Comparison of ENCODE assay signal across 11 cellular contexts in the genomic region with DNA sequence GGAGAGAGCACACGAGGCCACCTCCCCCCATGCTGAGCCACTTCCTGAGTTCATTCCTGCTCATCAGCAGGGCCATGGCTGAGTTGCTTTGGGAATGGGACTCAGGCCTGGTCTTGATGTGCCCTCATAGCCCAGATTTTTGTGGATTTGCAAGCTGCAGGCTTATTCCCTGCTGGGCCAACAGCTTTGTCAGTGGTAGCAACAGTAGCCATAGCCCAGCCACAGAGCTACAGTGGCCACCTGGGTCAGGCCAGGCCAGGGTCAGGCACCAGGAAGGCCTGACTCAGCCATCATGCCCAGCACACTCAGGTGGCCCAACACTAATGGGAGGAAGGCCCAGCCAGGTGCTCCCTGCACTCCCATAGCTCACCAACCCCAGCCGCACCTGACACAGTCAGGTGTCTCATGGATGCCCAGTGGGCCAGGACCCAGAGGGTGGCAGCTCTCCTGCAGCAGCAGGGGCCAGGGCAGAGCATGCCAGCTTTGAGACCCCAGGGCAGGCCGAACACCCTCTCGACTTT. TPM values are rescaled to one million over a fixed set of nuclear protein-coding genes. Genes with fewer than 3 reads are reported as not detected.
A peak's percentile ranks its signal among the peaks of the same experiment; 100 is the strongest.
DNase-seq lines count a peak whose midpoint lies in the region; ATAC-seq, FAIRE-seq and TF ChIP-seq lines count a peak whose summit lies in the region.
"Had no signal": no experiment of that assay in that cellular context is flagged by ENCODE, and none has a peak within 500 bp of the region (broad histone marks: within the 10 kb centered on the region; RNA-seq: fewer than 3 reads in every experiment).

No MANE protein-coding gene starts in this region.

- peak overlapping the region; percentile 10 for H3K4me2 ChIP-seq in astrocyte (ENCODE audit: low read length)
- H3K4me2 ChIP-seq in keratinocyte (ENCODE audit: control insufficient read depth, extremely low read depth, insufficient read depth, low read depth, low read length): no peak overlapping the region

- H3K36me3 ChIP-seq in astrocyte (ENCODE audit: insufficient read depth, low read length) (peaks cover 24% of the 10 kb centered on the region), keratinocyte (ENCODE audit: control insufficient read depth in 2 of 2, extremely low read depth in 1 of 2, insufficient read depth in 2 of 2, low read length in 2 of 2) (peaks cover 34 to 35% of the 10 kb centered on the region in 2 experiments)

- peak overlapping the region; percentile 20 for H3K4me3 Mint-ChIP-seq in astrocyte (ENCODE audit: unreplicated experiment)
- H3K4me3 Mint-ChIP-seq in activated CD8-positive, alpha-beta T cell treated with anti-CD3 and anti-CD28 coated beads for 36 hours: no peak overlapping the region
- H3K4me3 Mint-ChIP-seq: stimulated activated memory B cell treated with anti-CD40 and anti-IgM and Interleukin-4, amounts not matched to agents 10 μg/mL and 1 μg/mL and 100 μg/mL, for 72 hours had no signal

- POLR2A ChIA-PET in activated CD8-positive, alpha-beta T cell treated with anti-CD3 and anti-CD28 coated beads for 36 hours (lab: Charles Lee): no interaction called here

- peaks cover 29% of the 10 kb centered on the region for H3K36me3 Mint-ChIP-seq in astrocyte (ENCODE audit: low read depth, unreplicated experiment)
- H3K36me3 Mint-ChIP-seq in activated CD8-positive, alpha-beta T cell treated with anti-CD3 and anti-CD28 coated beads for 36 hours (ENCODE audit: low read depth): no peaks in the 10 kb centered on the region
- H3K36me3 Mint-ChIP-seq: stimulated activated memory B cell treated with anti-CD40 and anti-IgM and Interleukin-4, amounts not matched to agents 10 μg/mL and 1 μg/mL and 100 μg/mL, for 72 hours had no signal

- DNase-seq in GM04504 (ENCODE audit: low read depth) (peak; percentile 40), astrocyte (ENCODE audit: low read depth) (peak; percentile 68), keratinocyte (ENCODE audit: low read depth, low spot score) (no peak), stromal cell of bone marrow (ENCODE audit: low read depth) (peak; percentile 81), GM19238 (ENCODE audit: insufficient read length, low spot score) (no peak)
- no peak for DNase-seq in activated CD8-positive, alpha-beta T cell treated with anti-CD3 and anti-CD28 coated beads for 36 hours

- H3K27me3 ChIP-seq in astrocyte (ENCODE audit: insufficient read depth, low read length) (no peaks in the 10 kb centered on the region), keratinocyte (ENCODE audit: control insufficient read depth, extremely low read depth, insufficient read depth, low read length) (no peaks in the 10 kb centered on the region)
- H3K27me3 ChIP-seq: heart left ventricle had no signal

- FAIRE-seq in astrocyte (lab: Jason Lieb, UNC): no peak
- no peak for FAIRE-seq in keratinocyte (lab: Jason Lieb, UNC)

- H2AFZ ChIP-seq in astrocyte (ENCODE audit: low read depth, low read length) (no peak overlapping the region), keratinocyte (ENCODE audit: control insufficient read depth, low read length) (no peak overlapping the region)

- H3K4me3 ChIP-seq in astrocyte (ENCODE audit: insufficient read depth, low read depth, low read length): no peak overlapping the region
- H3K4me3 ChIP-seq in keratinocyte (ENCODE audit: control insufficient read depth in 2 of 3, extremely low read depth in 1 of 3, insufficient read depth in 2 of 3, low read depth in 1 of 3, low read length in 3 of 3): no peak overlapping the region
- H3K4me3 ChIP-seq: heart left ventricle had no signal

- no peak for ATAC-seq in activated CD8-positive, alpha-beta T cell treated with anti-CD3 and anti-CD28 coated beads for 36 hours
- ATAC-seq in GM21423 (IDR thresholded peaks at IDR 0.05; ENCODE audit: unreplicated experiment) (no peak), GM18907 (IDR thresholded peaks at IDR 0.05; ENCODE audit: unreplicated experiment) (no peak)
- ATAC-seq: heart left ventricle had no signal

- dilution Hi-C loops in keratinocyte (cut with MboI; ENCODE audit: extremely low pct_ligation_motif_present, low sequenced_read_pairs): no loop called here

- H3K4me1 ChIP-seq in astrocyte (ENCODE audit: insufficient read depth, low read length) (peaks cover 13% of the 10 kb centered on the region), keratinocyte (ENCODE audit: control insufficient read depth, extremely low read depth, insufficient read depth, low read length) (peaks cover 9% of the 10 kb centered on the region)

- no peaks in the 10 kb centered on the region for H3K9me1 ChIP-seq in keratinocyte (ENCODE audit: control insufficient read depth, extremely low read depth, insufficient read depth, low read length)

- TF ChIP-seq CTCF in astrocyte (IDR thresholded peaks at IDR 0.05; ENCODE audit: insufficient read depth, low read depth, low read length): no peak
- no peak for TF ChIP-seq CTCF in keratinocyte (optimal IDR thresholded peaks at IDR 0.05 in 1 of 3, IDR thresholded peaks at IDR 0.05 in 1 of 3, conservative IDR thresholded peaks at IDR 0.05 in 1 of 3; ENCODE audit: extremely low read depth in 1 of 3, insufficient read depth in 2 of 3, low read length in 3 of 3)
- TF ChIP-seq CTCF in activated CD8-positive, alpha-beta T cell treated with anti-CD3 and anti-CD28 coated beads for 36 hours (IDR thresholded peaks at IDR 0.05): no peak

- no peak overlapping the region for H3K9ac ChIP-seq in astrocyte (ENCODE audit: low read length)
- H3K9ac ChIP-seq in keratinocyte (ENCODE audit: control insufficient read depth, extremely low read depth, insufficient read depth, low read length): no peak overlapping the region

- H3K79me2 ChIP-seq in astrocyte (ENCODE audit: insufficient read depth, low read length) (peaks cover 10% of the 10 kb centered on the region), keratinocyte (ENCODE audit: control insufficient read depth, insufficient read depth, low read length) (no peaks in the 10 kb centered on the region)

- H3K9me3 Mint-ChIP-seq in astrocyte (ENCODE audit: unreplicated experiment): no peaks in the 10 kb centered on the region
- no peaks in the 10 kb centered on the region for H3K9me3 Mint-ChIP-seq in activated CD8-positive, alpha-beta T cell treated with anti-CD3 and anti-CD28 coated beads for 36 hours
- H3K9me3 Mint-ChIP-seq: stimulated activated memory B cell treated with anti-CD40 and anti-IgM and Interleukin-4, amounts not matched to agents 10 μg/mL and 1 μg/mL and 100 μg/mL, for 72 hours had no signal

- peaks cover 27% of the 10 kb centered on the region for H3K4me1 Mint-ChIP-seq in astrocyte (ENCODE audit: low read depth, unreplicated experiment)
- H3K4me1 Mint-ChIP-seq in activated CD8-positive, alpha-beta T cell treated with anti-CD3 and anti-CD28 coated beads for 36 hours (ENCODE audit: low read depth): peaks cover 11% of the 10 kb centered on the region

- H4K20me1 ChIP-seq in astrocyte (ENCODE audit: insufficient read depth, low read length) (peaks cover 52% of the 10 kb centered on the region), keratinocyte (ENCODE audit: control insufficient read depth, extremely low read depth, insufficient read depth, low read length) (peaks cover 28% of the 10 kb centered on the region)

- no peaks in the 10 kb centered on the region for H3K9me3 ChIP-seq in astrocyte (ENCODE audit: insufficient read depth, low read depth, low read length)
- H3K9me3 ChIP-seq in keratinocyte (ENCODE audit: control insufficient read depth, low read depth, low read length): no peaks in the 10 kb centered on the region
- H3K9me3 ChIP-seq: heart left ventricle had no signal

- intact Hi-C loops in activated CD8-positive, alpha-beta T cell treated with anti-CD3 and anti-CD28 coated beads for 36 hours (cut with micrococcal nuclease): no loop called here

- H3K27ac ChIP-seq in astrocyte (ENCODE audit: low read depth, low read length): no peak overlapping the region
- peak overlapping the region; percentile 9 for H3K27ac ChIP-seq in keratinocyte (ENCODE audit: control insufficient read depth, insufficient read depth, low read length)
- H3K27ac ChIP-seq: heart left ventricle, HL-60 had no signal

- CTCF ChIA-PET in activated CD8-positive, alpha-beta T cell treated with anti-CD3 and anti-CD28 coated beads for 36 hours (lab: Charles Lee): interaction anchor here (1.8 to 3.8 kb wide), 2 partner anchors 40 to 43 kb away, joined by 7 to 16 read pairs; no protein-coding TSS in a partner anchor

- peak overlapping the region; percentile 87 for H3K27ac Mint-ChIP-seq in astrocyte (ENCODE audit: unreplicated experiment)
- no peak overlapping the region for H3K27ac Mint-ChIP-seq in activated CD8-positive, alpha-beta T cell treated with anti-CD3 and anti-CD28 coated beads for 36 hours
- H3K27ac Mint-ChIP-seq: stimulated activated memory B cell treated with anti-CD40 and anti-IgM and Interleukin-4, amounts not matched to agents 10 μg/mL and 1 μg/mL and 100 μg/mL, for 72 hours had no signal

- no peaks in the 10 kb centered on the region for H3K27me3 Mint-ChIP-seq in astrocyte (ENCODE audit: low read depth, unreplicated experiment)
- H3K27me3 Mint-ChIP-seq in activated CD8-positive, alpha-beta T cell treated with anti-CD3 and anti-CD28 coated beads for 36 hours: no peaks in the 10 kb centered on the region

RNA-seq across cellular contexts. Expression of a gene that starts 33.4 kb away (rescaled TPM):
- 117 and 140 TPM in 2 replicates for total RNA-seq in astrocyte
- polyA plus RNA-seq in keratinocyte: 55.6 to 70.9 TPM (median 60.3 TPM) in 3 replicates
- 31.9 TPM for polyA plus RNA-seq in keratinocyte (2011; ENCODE audit: low read depth)
- 36.6 and 49.9 TPM in 2 replicates for polyA plus RNA-seq in keratinocyte (2011; cell fraction: cytosol; rRNA removed)
- 176 and 195 TPM in 2 replicates for polyA plus RNA-seq in keratinocyte (2011; cell fraction: nucleus; rRNA removed)
- polyA plus RNA-seq in keratinocyte (2012; ENCODE audit: low replicate concordance): 64.4 and 71.6 TPM in 2 replicates
- polyA minus RNA-seq in keratinocyte: 113 to 223 TPM (median 129 TPM) in 3 replicates
- polyA minus RNA-seq in keratinocyte (2011; cell fraction: cytosol; rRNA and poly(A)+ RNA removed): 152 TPM
- 153 and 207 TPM in 2 replicates for polyA minus RNA-seq in keratinocyte (2011; cell fraction: nucleus; rRNA and poly(A)+ RNA removed)
- not detected for total RNA-seq in activated CD8-positive, alpha-beta T cell treated with anti-CD3 and anti-CD28 coated beads for 36 hours

RNA-seq across cellular contexts. Expression of a gene that starts 49.0 kb away (rescaled TPM):
- total RNA-seq in astrocyte: 0.11 and 0.38 TPM in 2 replicates
- 0.31 to 0.64 TPM (median 0.56 TPM) in 3 replicates for polyA plus RNA-seq in keratinocyte
- not detected for polyA plus RNA-seq in keratinocyte (2011; ENCODE audit: low read depth)
- polyA plus RNA-seq in keratinocyte (2011; cell fraction: cytosol; rRNA removed): 0.98 and 2.3 TPM in 2 replicates
- polyA plus RNA-seq in keratinocyte (2011; cell fraction: nucleus; rRNA removed): 0.48 and 0.91 TPM in 2 replicates
- polyA plus RNA-seq in keratinocyte (2012; ENCODE audit: low replicate concordance): 1.1 TPM in 2 replicates
- polyA minus RNA-seq in keratinocyte: 0.35 to 1.8 TPM (median 1.6 TPM) in 3 replicates
- polyA minus RNA-seq in keratinocyte (2011; cell fraction: cytosol; rRNA and poly(A)+ RNA removed): 7.3 TPM
- polyA minus RNA-seq in keratinocyte (2011; cell fraction: nucleus; rRNA and poly(A)+ RNA removed): 0.63 TPM in 1 of 2 replicates, not detected in the other
- under 1 TPM; 0.70 to 0.87 TPM for total RNA-seq in activated CD8-positive, alpha-beta T cell treated with anti-CD3 and anti-CD28 coated beads for 36 hours

Comparison
In these comparisons a context has a peak if more than half of its experiments do, and no peak if none do; other contexts are left out.
1. DNase-seq: peak in GM04504 (single experiment), astrocyte (single experiment) and stromal cell of bone marrow (single experiment); none in keratinocyte (single experiment), GM19238 (single experiment) and activated CD8-positive, alpha-beta T cell treated with anti-CD3 and anti-CD28 coated beads for 36 hours (single experiment).
2. RNA of a gene that starts 33.4 kb away (total RNA-seq): 117 to 140 TPM in astrocyte; not detected in activated CD8-positive, alpha-beta T cell treated with anti-CD3 and anti-CD28 coated beads for 36 hours; every median in the first group is over 100 times any median in the second.